In genomic region chr14:49582211-49582977, GRCh38 we compare ENCODE assay signal across 10 cellular contexts. TPM values are rescaled to one million over a fixed set of nuclear protein-coding genes. Genes with fewer than 3 reads are reported as not detected.
DNase-seq lines count a peak whose midpoint lies in the region; ATAC-seq, FAIRE-seq and TF ChIP-seq lines count a peak whose summit lies in the region.
"Had no signal": no experiment of that assay in that cellular context is flagged by ENCODE, and none has a peak within 500 bp of the region (broad histone marks: within the 10 kb centered on the region; RNA-seq: fewer than 3 reads in every experiment).

No MANE protein-coding gene starts in this region.

- H3K18ac ChIP-seq in H1 (ENCODE audit: extremely low read depth, low read length) = no peak overlapping the region

- WGBS in H1 (ENCODE audit: extremely low coverage in 1 of 2, insufficient coverage in 1 of 2, insufficient read length in 1 of 2, insufficient replicate concordance in 2 of 2, low coverage in 1 of 2, low lambda C conversion rate in 2 of 2, missing lambda C conversion rate in 1 of 2), 2 experiments = 90% methylated on average over 4 of the region's 4 CpGs; no CpG with 5 or more reads in 1 of the 2 experiments

- POLR2A ChIA-PET in CD8-positive, alpha-beta memory T cell (lab: Charles Lee) = no interaction called here
- POLR2A ChIA-PET in H1 (lab: Charles Lee; ENCODE audit: partially characterized antibody) = interaction anchor here (0.6 to 11.0 kb wide), 16 partner anchors 9 to 128 kb away, joined by 3 to 169 read pairs (median 6); partner anchors contain the start of genes LRR1, MGAT2, POLE2 and RPL36AL

- no peaks in the 10 kb centered on the region for H3K9me3 ChIP-seq in CD8-positive, alpha-beta memory T cell (ENCODE audit: low read length)
- no peaks in the 10 kb centered on the region for H3K9me3 ChIP-seq in Karpas-422 (ENCODE audit: low read length)
- H3K9me3 ChIP-seq in H1 (ENCODE audit: insufficient read depth in 2 of 2, low read depth in 1 of 2, low read length in 1 of 2) = no peaks in the 10 kb centered on the region

- no peaks in the 10 kb centered on the region for H3K79me1 ChIP-seq in H1 (ENCODE audit: low read depth, low read length)

- H2AK5ac ChIP-seq in H1 (ENCODE audit: low read depth, low read length) = no peak overlapping the region

- H3K79me2 ChIP-seq in Karpas-422 (ENCODE audit: low read length) (peaks cover 48% of the 10 kb centered on the region), H1 (ENCODE audit: control insufficient read depth in 1 of 2, insufficient read depth in 2 of 2, low read length in 2 of 2) (peaks cover 25 to 70% of the 10 kb centered on the region in 2 experiments)

- CTCF ChIA-PET in CD8-positive, alpha-beta memory T cell (lab: Charles Lee) = interaction anchor here (0.6 kb wide), 1 partner anchor 44 kb away, joined by 5 read pairs; no protein-coding TSS in a partner anchor
- CTCF ChIA-PET in H1 (lab: Charles Lee; ENCODE audit: partially characterized antibody) = no interaction called here

- no peak for FAIRE-seq in H1 (lab: Jason Lieb, UNC)
- FAIRE-seq: HTR-8/SVneo had no signal

- H3K4me3 ChIP-seq in CD8-positive, alpha-beta memory T cell (ENCODE audit: low read length) = no peak overlapping the region
- no peak overlapping the region for H3K4me3 ChIP-seq in Karpas-422 (ENCODE audit: low read length)
- peak overlapping the region in 1 of 4 experiments; percentile 100; a peak in 1 of 8 replicates for H3K4me3 ChIP-seq in H1 (ENCODE audit: extremely low read depth in 1 of 4, insufficient read depth in 2 of 4, low read depth in 3 of 4, low read length in 4 of 4)

- peak overlapping the region in 6 of 7 donors; percentile 4 to 37 (median 22) for H3K4me3 Mint-ChIP-seq in CD8-positive, alpha-beta memory T cell

- peak; percentile 78 to 83 for TF ChIP-seq POLR2A in H1 (IDR thresholded peaks at IDR 0.05; ENCODE audit: control extremely low read depth in 1 of 2, low read depth in 2 of 2, low read length in 2 of 2)

- peak in 1 of 5 donors; percentile 11 for DNase-seq in CD8-positive, alpha-beta memory T cell
- DNase-seq in Karpas-422 (peak; percentile 69), H1 (ENCODE audit: low read depth in 1 of 2, low spot score in 2 of 2) (no peak), HuH-7 (ENCODE audit: low spot score) (no peak)
- DNase-seq: effector CD4-positive, alpha-beta T cell; NCI-H2227 treated with DMSO at 0.1 percent for 48 hours; stimulated activated CD4-positive, alpha-beta T cell treated with anti-CD3 and anti-CD28 coated beads, Interleukin-4, amount 100 ng/mL, for 4 hours had no signal

- H2BK15ac ChIP-seq in H1 (ENCODE audit: low read length) = no peak overlapping the region

- H4K8ac ChIP-seq in H1 (ENCODE audit: extremely low read depth, insufficient read depth, low read length) = no peak overlapping the region

- no peak for TF ChIP-seq EP300 in H1 (IDR thresholded peaks at IDR 0.05; ENCODE audit: borderline replicate concordance in 1 of 2, low read depth in 2 of 2, low read length in 2 of 2)

- peaks cover 10 to 70% (median 23%) of the 10 kb centered on the region in 3 donors for H3K36me3 Mint-ChIP-seq in CD8-positive, alpha-beta memory T cell

- H3K27ac ChIP-seq in CD8-positive, alpha-beta memory T cell (ENCODE audit: low read depth, low read length) = no peak overlapping the region
- no peak overlapping the region for H3K27ac ChIP-seq in Karpas-422 (ENCODE audit: low read length)
- no peak overlapping the region; the same call in 1 of the 2 replicates for H3K27ac ChIP-seq in H1 (ENCODE audit: low read depth, low read length)

- no peak overlapping the region for H3K4ac ChIP-seq in H1 (replicated peaks; ENCODE audit: insufficient read length, low read depth, low read length)

- peaks cover 65 to 90% (median 73%) of the 10 kb centered on the region in 3 donors for H3K4me1 Mint-ChIP-seq in CD8-positive, alpha-beta memory T cell

- H2AFZ ChIP-seq in Karpas-422 (ENCODE audit: low read length) (no peak overlapping the region), H1 (ENCODE audit: low read length) (no peak overlapping the region)

- H4K91ac ChIP-seq in H1 (replicated peaks; ENCODE audit: insufficient read length, low read length) = no peak overlapping the region

- no peak for TF ChIP-seq CTCF in H1 (IDR thresholded peaks at IDR 0.05; ENCODE audit: control extremely low read depth in 1 of 3, insufficient read depth in 1 of 3, low read depth in 1 of 3, low read length in 3 of 3)

- no peaks in the 10 kb centered on the region for H3K9me2 ChIP-seq in Karpas-422 (replicated peaks; ENCODE audit: insufficient read depth, low read length)

- H4K20me1 ChIP-seq in Karpas-422 (ENCODE audit: insufficient read depth, low read depth, low read length) (peaks cover 44% of the 10 kb centered on the region), H1 (replicated peaks in 1 of 2; ENCODE audit: control insufficient read depth in 1 of 2, insufficient read depth in 2 of 2, low read length in 2 of 2) (peaks cover 18 to 24% of the 10 kb centered on the region in 2 experiments)

- peak overlapping the region; percentile 32 for H3K56ac ChIP-seq in H1 (replicated peaks; ENCODE audit: insufficient read length, low read depth, low read length)

- no peak overlapping the region for H3K23ac ChIP-seq in H1 (ENCODE audit: insufficient read length)

- no peak overlapping the region for H2BK5ac ChIP-seq in H1 (ENCODE audit: low read depth, low read length)

- no peak overlapping the region for H2BK20ac ChIP-seq in H1 (ENCODE audit: low read length)

- H3K27me3 ChIP-seq in CD8-positive, alpha-beta memory T cell (ENCODE audit: insufficient read depth, low read length, poor library complexity, severe bottlenecking) = no peaks in the 10 kb centered on the region
- H3K27me3 ChIP-seq in Karpas-422 (ENCODE audit: low read length) = no peaks in the 10 kb centered on the region
- H3K27me3 ChIP-seq in H1 (replicated peaks in 1 of 4; ENCODE audit: control insufficient read depth in 3 of 4, extremely low read depth in 1 of 4, insufficient read depth in 3 of 4, low read length in 3 of 4) = no peaks in the 10 kb centered on the region

- H3K36me3 ChIP-seq in CD8-positive, alpha-beta memory T cell (ENCODE audit: insufficient read depth, low read length) = peaks cover 16% of the 10 kb centered on the region
- H3K36me3 ChIP-seq in Karpas-422 (ENCODE audit: insufficient read depth, low read length) (peaks cover 41% of the 10 kb centered on the region), H1 (ENCODE audit: control insufficient read depth in 2 of 4, insufficient read depth in 4 of 4, low read length in 3 of 4) (peaks cover 0 to 46% (median 22%) of the 10 kb centered on the region in 4 experiments; a peak in 7 of 8 replicates)

- peaks cover 2% of the 10 kb centered on the region for H3K23me2 ChIP-seq in H1 (ENCODE audit: low read depth, low read length)

- no peak overlapping the region for H4K5ac ChIP-seq in H1 (ENCODE audit: insufficient read length, low read depth, low read length)

- ATAC-seq in GM21390 (IDR thresholded peaks at IDR 0.05; ENCODE audit: unreplicated experiment) = no peak
- ATAC-seq in HG02840 (IDR thresholded peaks at IDR 0.05; ENCODE audit: low FRiP score, unreplicated experiment) = no peak

- no peak overlapping the region for H2BK12ac ChIP-seq in H1 (ENCODE audit: low read depth, low read length)

- H3K27ac Mint-ChIP-seq in CD8-positive, alpha-beta memory T cell = peak overlapping the region; percentile 21 to 100 (median 82)

- peaks cover 0 to 4% (median 3%) of the 10 kb centered on the region in 5 donors for H3K9me3 Mint-ChIP-seq in CD8-positive, alpha-beta memory T cell

- H2BK120ac ChIP-seq in H1 (replicated peaks; ENCODE audit: low read depth, low read length) = no peak overlapping the region

- TF ChIP-seq RAD21 in H1 (IDR thresholded peaks at IDR 0.05 in 1 of 2, conservative IDR thresholded peaks at IDR 0.05 in 1 of 2; ENCODE audit: low read depth in 2 of 2, low read length in 2 of 2) = no peak

- peaks cover 0 to 9% of the 10 kb centered on the region in 2 donors for H3K27me3 Mint-ChIP-seq in CD8-positive, alpha-beta memory T cell

- no peak overlapping the region for H3K14ac ChIP-seq in H1 (ENCODE audit: insufficient read length)

- H3K4me2 ChIP-seq in Karpas-422 (ENCODE audit: low read depth, low read length, poor library complexity, severe bottlenecking) (no peak overlapping the region), H1 (ENCODE audit: insufficient read depth in 1 of 2, low read depth in 2 of 2, low read length in 2 of 2) (peak overlapping the region in 1 of 2 experiments; percentile 9; a peak in 1 of 4 replicates)

- H3K4me1 ChIP-seq in CD8-positive, alpha-beta memory T cell (ENCODE audit: insufficient read depth, low read length) = peaks cover 36% of the 10 kb centered on the region
- peaks cover 21% of the 10 kb centered on the region for H3K4me1 ChIP-seq in Karpas-422 (ENCODE audit: low read length)
- H3K4me1 ChIP-seq in H1 (replicated peaks in 1 of 4; ENCODE audit: control insufficient read depth in 3 of 4, insufficient read depth in 4 of 4, low read length in 3 of 4) = peaks cover 0 to 9% (median 5%) of the 10 kb centered on the region in 4 experiments; a peak in 6 of 7 replicates

- H3K9ac ChIP-seq in Karpas-422 (ENCODE audit: low read length) (no peak overlapping the region), H1 (replicated peaks in 1 of 4; ENCODE audit: extremely low read depth in 1 of 4, low read depth in 3 of 4, low read length in 3 of 4) (peak overlapping the region in 1 of 4 experiments; percentile 69; a peak in 3 of 7 replicates)

RNA-seq across cellular contexts. Expression of gene RPS29, which starts 3.8 kb away (rescaled TPM):
- 1,000 to 10,000 TPM; 1,908 to 2,102 TPM for total RNA-seq in CD8-positive, alpha-beta memory T cell
- 8,830 TPM for polyA plus RNA-seq in CD8-positive, alpha-beta memory T cell
- total RNA-seq in Karpas-422 (2014; rRNA removed; shearing (Covaris generic); ENCODE audit: low replicate concordance) = 4,193 and 11,491 TPM in 2 replicates
- 2,193 and 2,231 TPM in 2 replicates for total RNA-seq in H1 (2021; fragmentation: NEBNext Ultra II Directional; extraction: Animal tissue kit (Norgen Biotek cat#: 25700))
- 23,165 and 25,452 TPM in 2 replicates for polyA plus RNA-seq in H1 (2011; rRNA removed)
- polyA plus RNA-seq in H1 (2011; cell fraction: cytosol; rRNA removed) = 9,180 TPM
- 3,431 TPM for polyA plus RNA-seq in H1 (2011; cell fraction: nucleus; rRNA removed)
- 5,698 to 10,591 TPM (median 8,160 TPM) in 4 replicates for polyA plus RNA-seq in H1 (2012, experiment 1 of 2)
- 10,886 TPM for polyA plus RNA-seq in H1 (2012, experiment 2 of 2)
- polyA plus RNA-seq in H1 (2013, experiment 1 of 2) = 22,481 TPM
- polyA plus RNA-seq in H1 (2013, experiment 2 of 2) = 21,829 TPM
- 587 and 772 TPM in 2 replicates for polyA minus RNA-seq in H1 (2011; rRNA and poly(A)+ RNA removed)
- 613 TPM for polyA minus RNA-seq in H1 (2011; cell fraction: cytosol; rRNA and poly(A)+ RNA removed)
- polyA minus RNA-seq in H1 (2011; cell fraction: nucleus; rRNA and poly(A)+ RNA removed) = 1,083 TPM

RNA-seq across cellular contexts. Expression of gene LRR1, which starts 16.3 kb away (rescaled TPM):
- total RNA-seq in CD8-positive, alpha-beta memory T cell = 10 to 100 TPM; 51.1 to 52.2 TPM
- 13.0 TPM for polyA plus RNA-seq in CD8-positive, alpha-beta memory T cell
- total RNA-seq in Karpas-422 (2014; rRNA removed; shearing (Covaris generic); ENCODE audit: low replicate concordance) = 62.1 and 75.1 TPM in 2 replicates
- total RNA-seq in H1 (2021; fragmentation: NEBNext Ultra II Directional; extraction: Animal tissue kit (Norgen Biotek cat#: 25700)) = 37.5 and 37.7 TPM in 2 replicates
- 17.9 and 30.7 TPM in 2 replicates for polyA plus RNA-seq in H1 (2011; rRNA removed)
- polyA plus RNA-seq in H1 (2011; cell fraction: cytosol; rRNA removed) = 25.5 TPM
- polyA plus RNA-seq in H1 (2011; cell fraction: nucleus; rRNA removed) = 23.5 TPM
- 20.3 to 30.6 TPM (median 25.3 TPM) in 4 replicates for polyA plus RNA-seq in H1 (2012, experiment 1 of 2)
- 15.6 TPM for polyA plus RNA-seq in H1 (2012, experiment 2 of 2)
- 29.5 TPM for polyA plus RNA-seq in H1 (2013, experiment 1 of 2)
- 28.0 TPM for polyA plus RNA-seq in H1 (2013, experiment 2 of 2)
- 13.4 and 15.4 TPM in 2 replicates for polyA minus RNA-seq in H1 (2011; rRNA and poly(A)+ RNA removed)
- 13.9 TPM for polyA minus RNA-seq in H1 (2011; cell fraction: cytosol; rRNA and poly(A)+ RNA removed)
- polyA minus RNA-seq in H1 (2011; cell fraction: nucleus; rRNA and poly(A)+ RNA removed) = 21.0 TPM

RNA-seq across cellular contexts. Expression of gene RPL36AL, which starts 38.0 kb away (rescaled TPM):
- 100 to 1,000 TPM; 236 to 273 TPM for total RNA-seq in CD8-positive, alpha-beta memory T cell
- 709 TPM for polyA plus RNA-seq in CD8-positive, alpha-beta memory T cell
- 396 and 770 TPM in 2 replicates for total RNA-seq in Karpas-422 (2014; rRNA removed; shearing (Covaris generic); ENCODE audit: low replicate concordance)
- 230 and 233 TPM in 2 replicates for total RNA-seq in H1 (2021; fragmentation: NEBNext Ultra II Directional; extraction: Animal tissue kit (Norgen Biotek cat#: 25700))
- 79.0 and 138 TPM in 2 replicates for polyA plus RNA-seq in H1 (2011; rRNA removed)
- 220 TPM for polyA plus RNA-seq in H1 (2011; cell fraction: cytosol; rRNA removed)
- polyA plus RNA-seq in H1 (2011; cell fraction: nucleus; rRNA removed) = 27.1 TPM
- polyA plus RNA-seq in H1 (2012, experiment 1 of 2) = 382 to 464 TPM (median 426 TPM) in 4 replicates
- 104 TPM for polyA plus RNA-seq in H1 (2012, experiment 2 of 2)
- 619 TPM for polyA plus RNA-seq in H1 (2013, experiment 1 of 2)
- 686 TPM for polyA plus RNA-seq in H1 (2013, experiment 2 of 2)
- 61.5 and 70.8 TPM in 2 replicates for polyA minus RNA-seq in H1 (2011; rRNA and poly(A)+ RNA removed)
- 48.9 TPM for polyA minus RNA-seq in H1 (2011; cell fraction: cytosol; rRNA and poly(A)+ RNA removed)
- 24.0 TPM for polyA minus RNA-seq in H1 (2011; cell fraction: nucleus; rRNA and poly(A)+ RNA removed)

RNA-seq across cellular contexts. Expression of gene MGAT2, which starts 38.2 kb away (rescaled TPM):
- 10 to 100 TPM; 57.7 to 60.2 TPM for total RNA-seq in CD8-positive, alpha-beta memory T cell
- 49.1 TPM for polyA plus RNA-seq in CD8-positive, alpha-beta memory T cell
- total RNA-seq in Karpas-422 (2014; rRNA removed; shearing (Covaris generic); ENCODE audit: low replicate concordance) = 74.0 and 82.5 TPM in 2 replicates
- total RNA-seq in H1 (2021; fragmentation: NEBNext Ultra II Directional; extraction: Animal tissue kit (Norgen Biotek cat#: 25700)) = 23.7 and 24.5 TPM in 2 replicates
- polyA plus RNA-seq in H1 (2011; rRNA removed) = 10.0 and 10.6 TPM in 2 replicates
- polyA plus RNA-seq in H1 (2011; cell fraction: cytosol; rRNA removed) = 12.6 TPM
- 6.7 TPM for polyA plus RNA-seq in H1 (2011; cell fraction: nucleus; rRNA removed)
- 3.7 to 12.2 TPM (median 11.4 TPM) in 4 replicates for polyA plus RNA-seq in H1 (2012, experiment 1 of 2)
- polyA plus RNA-seq in H1 (2012, experiment 2 of 2) = 3.4 TPM
- 23.5 TPM for polyA plus RNA-seq in H1 (2013, experiment 1 of 2)
- 25.9 TPM for polyA plus RNA-seq in H1 (2013, experiment 2 of 2)
- 10.0 and 11.1 TPM in 2 replicates for polyA minus RNA-seq in H1 (2011; rRNA and poly(A)+ RNA removed)
- 8.4 TPM for polyA minus RNA-seq in H1 (2011; cell fraction: cytosol; rRNA and poly(A)+ RNA removed)
- 10.4 TPM for polyA minus RNA-seq in H1 (2011; cell fraction: nucleus; rRNA and poly(A)+ RNA removed)

RNA-seq across cellular contexts. Expression of gene DNAAF2, which starts 52.6 kb away (rescaled TPM):
- 10 to 100 TPM; 17.6 to 18.2 TPM for total RNA-seq in CD8-positive, alpha-beta memory T cell
- 21.7 TPM for polyA plus RNA-seq in CD8-positive, alpha-beta memory T cell
- 23.1 and 29.7 TPM in 2 replicates for total RNA-seq in Karpas-422 (2014; rRNA removed; shearing (Covaris generic); ENCODE audit: low replicate concordance)
- 27.5 and 30.0 TPM in 2 replicates for total RNA-seq in H1 (2021; fragmentation: NEBNext Ultra II Directional; extraction: Animal tissue kit (Norgen Biotek cat#: 25700))
- 12.2 and 13.1 TPM in 2 replicates for polyA plus RNA-seq in H1 (2011; rRNA removed)
- polyA plus RNA-seq in H1 (2011; cell fraction: cytosol; rRNA removed) = 19.4 TPM
- polyA plus RNA-seq in H1 (2011; cell fraction: nucleus; rRNA removed) = 8.6 TPM
- polyA plus RNA-seq in H1 (2012, experiment 1 of 2) = 15.7 to 25.0 TPM (median 17.1 TPM) in 4 replicates
- 5.3 TPM for polyA plus RNA-seq in H1 (2012, experiment 2 of 2)
- 14.7 TPM for polyA plus RNA-seq in H1 (2013, experiment 1 of 2)
- polyA plus RNA-seq in H1 (2013, experiment 2 of 2) = 14.4 TPM
- 4.5 and 5.9 TPM in 2 replicates for polyA minus RNA-seq in H1 (2011; rRNA and poly(A)+ RNA removed)
- polyA minus RNA-seq in H1 (2011; cell fraction: cytosol; rRNA and poly(A)+ RNA removed) = 10.2 TPM
- polyA minus RNA-seq in H1 (2011; cell fraction: nucleus; rRNA and poly(A)+ RNA removed) = 10.3 TPM
